ENCODE assay signal across 10 cellular contexts in genomic region chr3:39361252-39361927, GRCh38. TPM values are rescaled to one million over a fixed set of nuclear protein-coding genes. Genes with fewer than 3 reads are reported as not detected.
DNase-seq lines count a peak whose midpoint lies in the region; ATAC-seq and TF ChIP-seq lines count a peak whose summit lies in the region.
"Had no signal": no experiment of that assay in that cellular context is flagged by ENCODE, and none has a peak within 500 bp of the region (broad histone marks: within the 10 kb centered on the region; RNA-seq: fewer than 3 reads in every experiment).

No MANE protein-coding gene starts in this region.

- no peak for TF ChIP-seq CTCF in GM20000 (IDR thresholded peaks at IDR 0.05; ENCODE audit: extremely low read depth, missing control alignments)

- ATAC-seq in GM19463 (IDR thresholded peaks at IDR 0.05; ENCODE audit: unreplicated experiment) (peak; percentile 50), esophagus mucosa (no peak)

- DNase-seq in AML-193 (lab: John Stamatoyannopoulos, UW), result peak; percentile 80 to 92
- peak in 4 of 5 experiments; percentile 33 to 95 (median 57) for DNase-seq in T-helper 2 cell
- peak; percentile 65 for DNase-seq in central memory CD4-positive, alpha-beta T cell
- no peak for DNase-seq in GM20000 (ENCODE audit: low spot score)
- no peak for DNase-seq in foreskin melanocyte
- DNase-seq in T1000 (lab: John Stamatoyannopoulos, UW), result no peak
- DNase-seq: amniotic stem cell had no signal

RNA-seq across cellular contexts. Expression of gene SLC25A38, which starts 21.8 kb away (rescaled TPM):
- 8.6 TPM for total RNA-seq in esophagus mucosa

RNA-seq across cellular contexts. Expression of gene CCR8, which starts 31.9 kb away (rescaled TPM):
- 0.16 TPM for total RNA-seq in esophagus mucosa
- total RNA-seq: glomerular endothelial cell had no signal

RNA-seq across cellular contexts. Expression of gene RPSA, which starts 45.1 kb away (rescaled TPM):
- 1,385 TPM for total RNA-seq in esophagus mucosa

Comparison
In these comparisons a context has a peak if more than half of its experiments do, and no peak if none do; other contexts are left out.
1. DNase-seq: peak in AML-193 (2 of 2), T-helper 2 cell (4 of 5) and central memory CD4-positive, alpha-beta T cell (single experiment); none in GM20000 (single experiment), foreskin melanocyte (single experiment) and T1000 (single experiment).